Comparison of ENCODE assay signal across 8 cellular contexts in genomic region chr11:72430743-72431570, GRCh38. TPM values are rescaled to one million over a fixed set of nuclear protein-coding genes. Genes with fewer than 3 reads are reported as not detected.
DNase-seq lines count a peak whose midpoint lies in the region; ATAC-seq and TF ChIP-seq lines count a peak whose summit lies in the region.

No MANE protein-coding gene starts in this region.

- no peak overlapping the region for H3K4me2 ChIP-seq in mesenchymal stem cell (ENCODE audit: low read length, poor library complexity, severe bottlenecking)

- H3K36me3 ChIP-seq in mesenchymal stem cell (ENCODE audit: control insufficient read depth in 1 of 2, insufficient read depth in 2 of 2, low read depth in 1 of 2, low read length in 2 of 2) (peaks cover 26 to 36% of the 10 kb centered on the region in 2 experiments), tibial artery (peaks cover 0 to 46% (median 36%) of the 10 kb centered on the region in 3 donors)

- H4K8ac ChIP-seq in mesenchymal stem cell (ENCODE audit: low read length), result no peak overlapping the region

- no peak overlapping the region for H2BK15ac ChIP-seq in mesenchymal stem cell (ENCODE audit: low read depth, poor library complexity, severe bottlenecking)

- intact Hi-C loops in tibial artery (cut with DNase I; ENCODE audit: low total_unique reads), result no loop called here

- peak overlapping the region in 1 of 2 experiments; percentile 21 for H3K18ac ChIP-seq in mesenchymal stem cell (ENCODE audit: low read depth in 1 of 2, low read length in 2 of 2)

- H3K27ac ChIP-seq in VCaP, result peak overlapping the region; percentile 6; the same call in 1 of the 2 replicates
- H3K27ac ChIP-seq in mesenchymal stem cell (ENCODE audit: low read length, poor library complexity, severe bottlenecking), result no peak overlapping the region
- H3K27ac ChIP-seq in tibial artery, result no peak overlapping the region

- H3K4me1 ChIP-seq in mesenchymal stem cell (ENCODE audit: control insufficient read depth, insufficient read depth, low read depth, low read length) (peaks cover 9% of the 10 kb centered on the region), tibial artery (peaks cover 0 to 15% (median 13%) of the 10 kb centered on the region in 4 donors)

- H3K4me3 ChIP-seq in mesenchymal stem cell (ENCODE audit: insufficient read depth in 1 of 2, low read depth in 1 of 2, low read length in 2 of 2) (peak overlapping the region in 1 of 2 experiments; percentile 38), tibial artery (no peak overlapping the region)

- TF ChIP-seq CTCF in VCaP (conservative IDR thresholded peaks at IDR 0.05) (peak; percentile 94), tibial artery (IDR thresholded peaks at IDR 0.05) (peak; percentile 70 to 74)

- no peaks in the 10 kb centered on the region for H3K27me3 ChIP-seq in mesenchymal stem cell (ENCODE audit: control insufficient read depth in 1 of 2, insufficient read depth in 1 of 2, low read length in 2 of 2)
- H3K27me3 ChIP-seq in tibial artery, result no peaks in the 10 kb centered on the region

- no peak overlapping the region for H2BK12ac ChIP-seq in mesenchymal stem cell (ENCODE audit: low read length in 2 of 2)

- DNase-seq in 8988T (peak; percentile 79), GDM1 (lab: John Stamatoyannopoulos, UW) (peak; percentile 45), NCI-H1694 (lab: John Stamatoyannopoulos, UW) (peak; percentile 19), mesenchymal stem cell (peak; percentile 66), tibial artery (no peak)
- peak; percentile 6 for DNase-seq in effector CD4-positive, alpha-beta T cell

- no peak for ATAC-seq in HG02610 (IDR thresholded peaks at IDR 0.05; ENCODE audit: unreplicated experiment)

- no peak overlapping the region for H3K14ac ChIP-seq in mesenchymal stem cell (ENCODE audit: low read length in 2 of 2)

- peaks cover 35% of the 10 kb centered on the region for H3K79me1 ChIP-seq in mesenchymal stem cell (replicated peaks; ENCODE audit: low read length, poor library complexity, severe bottlenecking)

- H2AK5ac ChIP-seq in mesenchymal stem cell (ENCODE audit: low read length, severe bottlenecking), result peak overlapping the region; percentile 34

- H3K9me3 ChIP-seq in mesenchymal stem cell (ENCODE audit: control insufficient read depth, low read length) (no peaks in the 10 kb centered on the region), tibial artery (no peaks in the 10 kb centered on the region)

- no peak overlapping the region for H2BK5ac ChIP-seq in mesenchymal stem cell (ENCODE audit: low read depth, low read length, poor library complexity, severe bottlenecking)

- no peak overlapping the region for H3K23ac ChIP-seq in mesenchymal stem cell (ENCODE audit: low read length in 2 of 2)

- H3K9ac ChIP-seq in mesenchymal stem cell (ENCODE audit: low read length), result peak overlapping the region; percentile 69

- H2AFZ ChIP-seq in mesenchymal stem cell (ENCODE audit: low read depth, low read length), result no peak overlapping the region

- H4K91ac ChIP-seq in mesenchymal stem cell (ENCODE audit: low read length), result no peak overlapping the region

- no peak overlapping the region for H3K4ac ChIP-seq in mesenchymal stem cell (ENCODE audit: low read depth in 1 of 2, low read length in 2 of 2)

- no peak overlapping the region for H2BK120ac ChIP-seq in mesenchymal stem cell (ENCODE audit: low read depth, low read length)

- 35% methylated on average over 6 of the region's 6 CpGs for WGBS in mesenchymal stem cell

RNA-seq across cellular contexts. Expression of gene CLPB, which starts 3.4 kb away (rescaled TPM):
- 8.7 TPM for polyA plus RNA-seq in mesenchymal stem cell (2013, experiment 1 of 2)
- 8.5 TPM for polyA plus RNA-seq in mesenchymal stem cell (2013, experiment 2 of 2)

Comparison
In these comparisons a context has a peak if more than half of its experiments do, and no peak if none do; other contexts are left out.
1. DNase-seq: peak in 8988T (single experiment), GDM1 (single experiment), NCI-H1694 (single experiment), effector CD4-positive, alpha-beta T cell (single experiment) and mesenchymal stem cell (single experiment); none in tibial artery (0 of 2).